In genomic region chr11:69674886-69675714, GRCh38 we compare ENCODE assay signal across 1 cellular context.
TF ChIP-seq lines count a peak whose summit lies in the region.

LTO1 (minus strand) TSS chr11:69675353; CDS start chr11:69675239, 114 bp downstream.

TF ChIP-seq in GM12878, 131 proteins besides CTCF, POLR2A, EP300 and RAD21 (continued from another document and continues in another):
- TF ChIP-seq E2F4 (IDR thresholded peaks at IDR 0.05; ENCODE audit: low read depth, low read length) (peak; percentile 55; the same call in 1 of the 2 replicates), NKRF (conservative IDR thresholded peaks at IDR 0.05) (peak; percentile 95), TAF1 (IDR thresholded peaks at IDR 0.05; ENCODE audit: borderline replicate concordance, low read depth, low read length) (peak; percentile 98), CHD2 (IDR thresholded peaks at IDR 0.05; ENCODE audit: borderline replicate concordance, low read depth, low read length) (peak; percentile 61; the same call in 1 of the 2 replicates), FOXK2 (IDR thresholded peaks at IDR 0.05) (no peak), SIN3A (IDR thresholded peaks at IDR 0.05; ENCODE audit: low read depth, low read length) (peak; percentile 85), EZH2 (IDR thresholded peaks at IDR 0.05; ENCODE audit: borderline replicate concordance, control insufficient read depth, low read depth, low read length) (no peak), YY1 (IDR thresholded peaks at IDR 0.05; ENCODE audit: low read depth, low read length) (peak; percentile 39; the same call in 1 of the 2 replicates), PKNOX1 (IDR thresholded peaks at IDR 0.05) (peak; percentile 36; the same call in 1 of the 2 replicates), NR2C2 (IDR thresholded peaks at IDR 0.05; ENCODE audit: borderline replicate concordance, control insufficient read depth, insufficient read length, low read depth) (no peak), ZSCAN29 (IDR thresholded peaks at IDR 0.05) (no peak), RELB (IDR thresholded peaks at IDR 0.05; ENCODE audit: low read depth) (peak; percentile 80; the same call in 1 of the 2 replicates), MEF2A (IDR thresholded peaks at IDR 0.05; ENCODE audit: insufficient read depth, low read depth, low read length) (no peak), SUPT20H (IDR thresholded peaks at IDR 0.05; ENCODE audit: borderline replicate concordance, control insufficient read depth, low read depth, low read length) (no peak), MXI1 (IDR thresholded peaks at IDR 0.05; ENCODE audit: low read depth, low read length) (peak; percentile 77), HDAC2 (IDR thresholded peaks at IDR 0.05) (no peak), CHD1 (IDR thresholded peaks at IDR 0.05; ENCODE audit: low read depth, low read length) (no peak), STAT1 (conservative IDR thresholded peaks at IDR 0.05) (no peak; the same call in 1 of the 2 replicates), PBX3 (IDR thresholded peaks at IDR 0.05; ENCODE audit: insufficient replicate concordance, low read depth, low read length) (no peak), SMARCA5 (IDR thresholded peaks at IDR 0.05) (peak; percentile 67; the same call in 1 of the 2 replicates), GATAD2B (conservative IDR thresholded peaks at IDR 0.05; ENCODE audit: low read depth) (peak; percentile 89; the same call in 1 of the 2 replicates), ZBTB33 (IDR thresholded peaks at IDR 0.05) (peak; percentile 64; the same call in 1 of the 2 replicates), ZNF217 (IDR thresholded peaks at IDR 0.05) (0 out of 2 replicates have a peak, but pooled peaks have one; percentile 25), DPF2 (IDR thresholded peaks at IDR 0.05) (peak; percentile 73; the same call in 1 of the 2 replicates), BACH1 (IDR thresholded peaks at IDR 0.05; ENCODE audit: borderline replicate concordance) (peak; percentile 41; the same call in 1 of the 2 replicates), POLR2AphosphoS5 (IDR thresholded peaks at IDR 0.05; ENCODE audit: low read length) (peak; percentile 92), KLF5 (IDR thresholded peaks at IDR 0.05; ENCODE audit: partially characterized antibody) (peak; percentile 83), MYB (IDR thresholded peaks at IDR 0.05; ENCODE audit: borderline replicate concordance, low read depth, low read length) (no peak), PAX5 (IDR thresholded peaks at IDR 0.05; ENCODE audit: borderline replicate concordance, low read depth, low read length) (peak; percentile 75; the same call in 1 of the 2 replicates), KDM1A (IDR thresholded peaks at IDR 0.05; ENCODE audit: borderline replicate concordance) (no peak), MLLT1 (IDR thresholded peaks at IDR 0.05) (peak; percentile 94), ELK1 (IDR thresholded peaks at IDR 0.05; ENCODE audit: low read depth, low read length) (peak; percentile 94), SIX5 (IDR thresholded peaks at IDR 0.05; ENCODE audit: low read depth, low read length, severe bottlenecking) (peak; percentile 62), ZBTB40 (IDR thresholded peaks at IDR 0.05; ENCODE audit: borderline replicate concordance) (peak; percentile 60; the same call in 1 of the 2 replicates), WRNIP1 (IDR thresholded peaks at IDR 0.05; ENCODE audit: borderline replicate concordance, low read depth, low read length) (no peak), RELA (IDR thresholded peaks at IDR 0.05; ENCODE audit: borderline replicate concordance, partially characterized antibody) (peak; percentile 62), E4F1 (IDR thresholded peaks at IDR 0.05; ENCODE audit: borderline replicate concordance, partially characterized antibody) (peak; percentile 72), ZNF24 (IDR thresholded peaks at IDR 0.05) (no peak), SPI1 (IDR thresholded peaks at IDR 0.05; ENCODE audit: borderline replicate concordance, insufficient read depth, low read depth, low read length) (no peak), EED (IDR thresholded peaks at IDR 0.05; ENCODE audit: low read depth) (no peak)
